12 cellular contexts compared by ENCODE assay signal in the genomic region with DNA sequence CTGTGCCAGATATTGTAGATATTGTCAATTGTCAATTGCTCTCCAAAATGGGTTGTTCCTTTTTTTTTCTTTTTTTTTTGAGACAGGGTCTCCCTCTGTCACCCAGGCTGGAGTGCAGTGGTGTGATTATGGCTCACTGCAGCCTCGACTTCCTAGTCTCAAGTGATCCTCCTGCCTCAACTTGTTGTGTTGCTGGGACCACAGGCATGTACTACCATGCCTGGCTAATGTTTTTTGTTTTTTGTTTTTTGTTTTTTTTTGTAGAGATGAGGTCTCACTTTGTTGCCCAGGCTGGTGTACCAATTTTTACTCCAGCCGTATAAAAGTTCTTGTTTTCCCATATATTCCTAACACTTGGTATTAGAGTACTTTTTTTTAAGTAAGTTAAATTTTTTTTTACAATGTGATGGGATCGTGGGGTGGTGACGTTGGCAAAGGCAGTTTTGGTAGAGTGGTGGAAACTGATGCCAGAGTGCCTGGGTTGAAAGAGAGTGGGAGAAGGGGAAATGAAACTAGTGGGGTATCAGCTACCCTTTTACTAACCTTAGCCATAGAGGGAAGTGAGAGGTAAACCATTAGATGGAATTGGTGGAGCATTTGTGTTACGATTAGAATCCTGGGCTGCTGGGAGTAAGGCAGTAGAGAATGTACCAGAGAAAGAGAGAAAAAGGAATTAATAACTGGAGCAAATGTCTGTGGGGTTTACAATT. TPM values are rescaled to one million over a fixed set of nuclear protein-coding genes. Genes with fewer than 3 reads are reported as not detected.
DNase-seq lines count a peak whose midpoint lies in the region; ATAC-seq, FAIRE-seq and TF ChIP-seq lines count a peak whose summit lies in the region.
"Had no signal": no experiment of that assay in that cellular context is flagged by ENCODE, and none has a peak within 500 bp of the region (broad histone marks: within the 10 kb centered on the region; RNA-seq: fewer than 3 reads in every experiment).

No MANE protein-coding gene starts in this region.

- peaks cover 22% of the 10 kb centered on the region for H3K4me1 ChIP-seq in GM12878 (ENCODE audit: control insufficient read depth, insufficient read depth, low read length)

- peak overlapping the region; percentile 60; the same call in 1 of the 2 replicates for H3K4me2 ChIP-seq in GM12878 (ENCODE audit: control insufficient read depth, insufficient read depth)

- peak in 1 of 2 experiments; percentile 93; a peak in 2 of 4 replicates for TF ChIP-seq EP300 in GM12878 (IDR thresholded peaks at IDR 0.05; ENCODE audit: borderline replicate concordance in 1 of 2, control insufficient read depth in 1 of 2, low read depth in 2 of 2, low read length in 2 of 2)

- CTCF ChIA-PET in GM12878 (lab: Yijun Ruan, JAX), result interaction anchor here (1.6 to 2.2 kb wide), 4 partner anchors 10 to 60 kb away, joined by 6 to 7 read pairs (median 6); no protein-coding TSS in a partner anchor

- TF ChIP-seq CTCF in GM12878 (IDR thresholded peaks at IDR 0.05 in 2 of 3, conservative IDR thresholded peaks at IDR 0.05 in 1 of 3; ENCODE audit: control insufficient read depth in 2 of 3, extremely low read depth in 1 of 3, insufficient read depth in 1 of 3, low read depth in 3 of 3, low read length in 3 of 3), result no peak

- POLR2A ChIA-PET in GM12878 (lab: Charles Lee), result no interaction called here

- FAIRE-seq in GM12878 (lab: Jason Lieb, UNC), result peak; percentile 90

- no peaks in the 10 kb centered on the region for H3K79me2 ChIP-seq in GM12878 (ENCODE audit: control insufficient read depth, insufficient read depth, low read length)

- H3K27ac ChIP-seq in GM12878 (ENCODE audit: control insufficient read depth, insufficient read depth), result peak overlapping the region; percentile 24; the same call in 1 of the 2 replicates
- H3K27ac ChIP-seq: coronary artery had no signal

- H3K9ac ChIP-seq in GM12878 (ENCODE audit: control insufficient read depth, insufficient read depth, low read length), result no peak overlapping the region

- no peak for TF ChIP-seq RAD21 in GM12878 (IDR thresholded peaks at IDR 0.05; ENCODE audit: insufficient read depth, low read depth, low read length)

- no peaks in the 10 kb centered on the region for H4K20me1 ChIP-seq in GM12878 (ENCODE audit: control insufficient read depth, insufficient read depth)

- DNase-seq in GM12878 (ENCODE audit: low read depth, low spot score) (peak; percentile 62), NCI-H774 (lab: John Stamatoyannopoulos, UW) (no peak), AML-193 (lab: John Stamatoyannopoulos, UW) (no peak), SHP77 (lab: John Stamatoyannopoulos, UW) (no peak), DMS153 treated with DMSO at 0.1 percent for 48 hours (lab: John Stamatoyannopoulos, UW; ENCODE audit: unreplicated experiment) (no peak)
- DNase-seq: activated CD8-positive, alpha-beta memory T cell treated with anti-CD3 and anti-CD28 coated beads, Interleukin-2, amount 50 U/mL, for 48 hours; hypothalamus; T-cell had no signal

- no peak overlapping the region for H3K4me3 ChIP-seq in GM12878
- H3K4me3 ChIP-seq: coronary artery had no signal

- H3K27me3 ChIP-seq in GM12878 (replicated peaks in 1 of 2; ENCODE audit: control insufficient read depth in 2 of 2, insufficient read depth in 2 of 2, low read length in 1 of 2), result no peaks in the 10 kb centered on the region

- no peak overlapping the region for H2AFZ ChIP-seq in GM12878 (ENCODE audit: control insufficient read depth, low read depth, low read length)

- BruUV-seq in GM12878 (replicated peaks; lab: Mats Ljungman, UMichigan), result no TSS peak

- intact Hi-C loops in GM12878 (cut with micrococcal nuclease; ENCODE audit: unreplicated experiment), result loop anchor here (5.0 kb wide), 2 partner anchors 39 to 46 kb away; no protein-coding TSS in a partner anchor

- 11% methylated on average over 5 of the region's 5 CpGs for WGBS in GM12878 (ENCODE audit: insufficient coverage, insufficient replicate concordance, low lambda C conversion rate, missing lambda C conversion rate)

- no peak for TF ChIP-seq POLR2A in GM18505 (IDR thresholded peaks at IDR 0.05; ENCODE audit: borderline replicate concordance, extremely low read depth, insufficient read depth, insufficient read length)
- no peak for TF ChIP-seq POLR2A in GM12878 (IDR thresholded peaks at IDR 0.05; ENCODE audit: low read depth, low read length)

- in situ Hi-C loops in GM12878 (cut with MboI), result no loop called here

- SMC1A ChIA-PET in GM12878 (lab: Charles Lee; ENCODE audit: uncharacterized antibody, unreplicated experiment), result interaction anchor here (0.6 to 2.1 kb wide), 9 partner anchors 8 to 53 kb away, joined by 3 to 7 read pairs (median 3); a partner anchor contains a TSS

- H3K36me3 ChIP-seq in GM12878 (ENCODE audit: control insufficient read depth in 2 of 2, insufficient read depth in 2 of 2, low read length in 1 of 2), result no peaks in the 10 kb centered on the region

- peak; percentile 83 for ATAC-seq in GM18505 (IDR thresholded peaks at IDR 0.05; ENCODE audit: unreplicated experiment)
- peak; percentile 86 for ATAC-seq in GM21528 (IDR thresholded peaks at IDR 0.05; ENCODE audit: low FRiP score, unreplicated experiment)
- ATAC-seq in HG03196 (IDR thresholded peaks at IDR 0.05; ENCODE audit: unreplicated experiment), result peak; percentile 80
- ATAC-seq in GM12878, result peak; percentile 96
- ATAC-seq: T-cell had no signal

- H3K9me3 ChIP-seq in GM12878 (replicated peaks; ENCODE audit: control insufficient read depth, insufficient read depth, low read length), result no peaks in the 10 kb centered on the region; the same call in 2 of the 3 replicates

- RAD21 ChIA-PET in GM12878 (lab: Charles Lee; ENCODE audit: unreplicated experiment), result interaction anchor here (0.8 to 1.0 kb wide), 3 partner anchors 53 to 184 kb away, joined by 3 to 4 read pairs (median 3); no protein-coding TSS in a partner anchor

TF ChIP-seq in GM12878, 131 proteins besides CTCF, POLR2A, EP300 and RAD21 (continues in another document):
- TF ChIP-seq RCOR1 (conservative IDR thresholded peaks at IDR 0.05; ENCODE audit: low read depth, low read length), result 0 out of 2 replicates have a peak, but pooled peaks have one; percentile 44
- no peak for TF ChIP-seq STAT1 (conservative IDR thresholded peaks at IDR 0.05)
- TF ChIP-seq, protein P1, sequence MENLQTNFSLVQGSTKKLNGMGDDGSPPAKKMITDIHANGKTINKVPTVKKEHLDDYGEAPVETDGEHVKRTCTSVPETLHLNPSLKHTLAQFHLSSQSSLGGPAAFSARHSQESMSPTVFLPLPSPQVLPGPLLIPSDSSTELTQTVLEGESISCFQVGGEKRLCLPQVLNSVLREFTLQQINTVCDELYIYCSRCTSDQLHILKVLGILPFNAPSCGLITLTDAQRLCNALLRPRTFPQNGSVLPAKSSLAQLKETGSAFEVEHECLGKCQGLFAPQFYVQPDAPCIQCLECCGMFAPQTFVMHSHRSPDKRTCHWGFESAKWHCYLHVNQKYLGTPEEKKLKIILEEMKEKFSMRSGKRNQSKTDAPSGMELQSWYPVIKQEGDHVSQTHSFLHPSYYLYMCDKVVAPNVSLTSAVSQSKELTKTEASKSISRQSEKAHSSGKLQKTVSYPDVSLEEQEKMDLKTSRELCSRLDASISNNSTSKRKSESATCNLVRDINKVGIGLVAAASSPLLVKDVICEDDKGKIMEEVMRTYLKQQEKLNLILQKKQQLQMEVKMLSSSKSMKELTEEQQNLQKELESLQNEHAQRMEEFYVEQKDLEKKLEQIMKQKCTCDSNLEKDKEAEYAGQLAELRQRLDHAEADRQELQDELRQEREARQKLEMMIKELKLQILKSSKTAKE (IDR thresholded peaks at IDR 0.05; ENCODE audit: low read depth, poor library complexity, severe bottlenecking), result peak; percentile 51
- 0 out of 2 replicates have a peak, but pooled peaks have one; percentile 35 for TF ChIP-seq CHD4 (IDR thresholded peaks at IDR 0.05)
- peak; percentile 56 for TF ChIP-seq ZNF217 (IDR thresholded peaks at IDR 0.05)
- TF ChIP-seq HDAC2 (IDR thresholded peaks at IDR 0.05), result no peak

RNA-seq across cellular contexts. Expression of a gene that starts 33.0 kb away (rescaled TPM):
- total RNA-seq in GM12878 (2013; cell fraction: nucleolus; rRNA removed), result 2.5 and 2.9 TPM in 2 replicates
- 0.45 and 0.54 TPM in 2 replicates for total RNA-seq in GM12878 (2014; rRNA removed)
- 0.51 and 0.58 TPM in 2 replicates for total RNA-seq in GM12878 (2014; rRNA removed; fragmentation: Illumina TruSeq; extraction: Trizol)
- total RNA-seq in GM12878 (2021), result 0.56 and 1.2 TPM in 2 replicates
- 0.21 TPM for polyA plus RNA-seq in GM12878 (2011; ENCODE audit: low read depth)
- polyA plus RNA-seq in GM12878 (2011; rRNA removed), result 1.5 and 2.7 TPM in 2 replicates
- polyA plus RNA-seq in GM12878 (2011; cell fraction: cytosol; rRNA removed), result 0.25 and 0.74 TPM in 2 replicates
- polyA plus RNA-seq in GM12878 (2011; cell fraction: nucleus; rRNA removed), result 2.4 and 2.8 TPM in 2 replicates
- polyA plus RNA-seq in GM12878 (2012), result 0.53 and 1.00 TPM in 2 replicates
- 0.49 and 0.57 TPM in 2 replicates for polyA plus RNA-seq in GM12878 (2014; fragmentation: Illumina TruSeq; extraction: Trizol)
- under 1 TPM; 0.19 to 0.55 TPM for polyA plus RNA-seq in GM12878 (2014; fragmentation: Nextera tagmentation; extraction: Ambion mirVana)
- polyA plus RNA-seq in GM12878 (2014; rRNA removed), result 0.36 and 0.47 TPM in 2 replicates
- polyA plus RNA-seq in GM12878 (2016; fragmentation: Nextera tagmentation; extraction: Ambion mirVana), result 1 to 10 TPM in 1 of 2 experiments, under 1 TPM in 1; 0.37 to 1.0 TPM
- polyA minus RNA-seq in GM12878 (2011; rRNA and poly(A)+ RNA removed), result 2.7 TPM in 2 replicates
- 0.53 and 2.0 TPM in 2 replicates for polyA minus RNA-seq in GM12878 (2011; cell fraction: cytosol; rRNA and poly(A)+ RNA removed)
- 4.7 and 7.2 TPM in 2 replicates for polyA minus RNA-seq in GM12878 (2011; cell fraction: nucleus; rRNA and poly(A)+ RNA removed)

RNA-seq across cellular contexts. Expression of a gene that starts 56.2 kb away (rescaled TPM):
- 336 and 338 TPM in 2 replicates for total RNA-seq in GM12878 (2013; cell fraction: nucleolus; rRNA removed)
- total RNA-seq in GM12878 (2014; rRNA removed) (20.7 and 27.2 TPM in 2 replicates), GM12878 (2014; rRNA removed; fragmentation: Illumina TruSeq; extraction: Trizol) (30.7 and 35.2 TPM in 2 replicates), GM12878 (2021) (22.5 and 24.1 TPM in 2 replicates)
- polyA plus RNA-seq in GM12878 (2011; ENCODE audit: low read depth), result 7.0 TPM
- polyA plus RNA-seq in GM12878 (2011; rRNA removed) (45.6 and 58.6 TPM in 2 replicates), GM12878 (2014; fragmentation: Illumina TruSeq; extraction: Trizol) (25.2 and 51.7 TPM in 2 replicates), GM12878 (2014; fragmentation: Nextera tagmentation; extraction: Ambion mirVana) (1 to 10 TPM; 5.6 to 6.1 TPM), GM12878 (2014; rRNA removed) (10.3 and 14.6 TPM in 2 replicates), GM12878 (2016; fragmentation: Nextera tagmentation; extraction: Ambion mirVana) (10 to 100 TPM; 15.9 to 16.0 TPM)
- 15.6 and 23.9 TPM in 2 replicates for polyA plus RNA-seq in GM12878 (2011; cell fraction: cytosol; rRNA removed)
- polyA plus RNA-seq in GM12878 (2011; cell fraction: nucleus; rRNA removed), result 35.5 and 43.7 TPM in 2 replicates
- polyA plus RNA-seq in GM12878 (2012), result 11.3 and 18.1 TPM in 2 replicates
- polyA minus RNA-seq in GM12878 (2011; rRNA and poly(A)+ RNA removed), result 94.9 and 124 TPM in 2 replicates
- polyA minus RNA-seq in GM12878 (2011; cell fraction: cytosol; rRNA and poly(A)+ RNA removed), result 39.3 and 40.5 TPM in 2 replicates
- 120 and 158 TPM in 2 replicates for polyA minus RNA-seq in GM12878 (2011; cell fraction: nucleus; rRNA and poly(A)+ RNA removed)
